In the genomic region with DNA sequence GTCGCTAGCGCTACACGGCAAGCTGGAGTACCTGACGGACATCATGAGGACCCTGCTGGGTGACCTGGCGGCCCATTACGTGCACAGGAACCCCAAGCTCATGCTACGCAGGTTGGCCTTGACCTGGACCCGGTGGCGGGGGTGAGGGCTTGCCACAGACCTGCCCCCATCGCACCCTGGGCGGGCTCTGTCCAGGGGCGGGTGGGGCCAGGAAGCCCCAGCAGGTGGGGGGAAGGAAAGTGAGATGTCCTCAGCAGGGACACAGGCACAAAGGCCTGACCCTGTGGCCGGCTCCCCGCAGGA, we compare ENCODE assay signal across 29 cellular contexts. TPM values are rescaled to one million over a fixed set of nuclear protein-coding genes. Genes with fewer than 3 reads are reported as not detected.
"Had no signal": no experiment of that assay in that cellular context is flagged by ENCODE, and none has a peak within 500 bp of the region (broad histone marks: within the 10 kb centered on the region; RNA-seq: fewer than 3 reads in every experiment).

No MANE protein-coding gene starts in this region.

- H3K27me3 ChIP-seq: esophagus squamous epithelium, neural progenitor cell, suprapubic skin, tibial artery, upper lobe of right lung had no signal

- H3K4me1 ChIP-seq: colonic mucosa, neural progenitor cell, parathyroid adenoma, psoas muscle, upper lobe of right lung had no signal

- H3K36me3 ChIP-seq: colonic mucosa, neural progenitor cell, suprapubic skin, upper lobe of right lung, WERI-Rb-1 had no signal

- H3K9me3 ChIP-seq: colonic mucosa, esophagus squamous epithelium, psoas muscle, suprapubic skin, tibial artery, upper lobe of right lung had no signal

- H3K4me3 ChIP-seq: colonic mucosa, esophagus squamous epithelium, neural progenitor cell, psoas muscle, suprapubic skin, tibial artery, upper lobe of right lung had no signal

- H3K27ac Mint-ChIP-seq: activated CD4-positive, alpha-beta memory T cell treated with anti-CD3 and anti-CD28 coated beads, Interleukin-2, amount 10 ng/mL, durations not matched to agents 7 days and 5 days; activated CD4-positive, alpha-beta T cell treated with anti-CD3 and anti-CD28 coated beads, Interleukin-2, amount 10 ng/mL, durations not matched to agents 7 days and 5 days; activated naive CD4-positive, alpha-beta T cell treated with anti-CD3 and anti-CD28 coated beads, Interleukin-2, amount 50 U/mL, for 24 hours; activated T-cell treated with anti-CD3 and anti-CD28 coated beads, Interleukin-2, amount 50 U/mL, for 24 hours; mesothelial cell of epicardium; naive B cell; neural progenitor cell; T-helper 1 cell treated with Interleukin-12 subunit alpha and Interleukin-12 subunit beta and Interleukin-4 antibody, amounts not matched to agents 30 μg/mL and 1 μg/mL, for 36 hours had no signal

- H3K27ac ChIP-seq: colonic mucosa, epithelial cell of prostate, esophagus squamous epithelium, neural progenitor cell, parathyroid adenoma, psoas muscle, suprapubic skin, tibial artery, upper lobe of right lung, WERI-Rb-1 had no signal

- H3K9me3 Mint-ChIP-seq: activated CD4-positive, alpha-beta memory T cell treated with anti-CD3 and anti-CD28 coated beads, Interleukin-2, amount 10 ng/mL, durations not matched to agents 7 days and 5 days; activated CD4-positive, alpha-beta T cell treated with anti-CD3 and anti-CD28 coated beads, Interleukin-2, amount 10 ng/mL, durations not matched to agents 7 days and 5 days; activated naive CD4-positive, alpha-beta T cell treated with anti-CD3 and anti-CD28 coated beads, Interleukin-2, amount 50 U/mL, for 24 hours; activated T-cell treated with anti-CD3 and anti-CD28 coated beads, Interleukin-2, amount 50 U/mL, for 24 hours; mesothelial cell of epicardium; naive B cell; T-helper 1 cell treated with Interleukin-12 subunit alpha and Interleukin-12 subunit beta and Interleukin-4 antibody, amounts not matched to agents 30 μg/mL and 1 μg/mL, for 36 hours had no signal

- H3K27me3 Mint-ChIP-seq: activated naive CD4-positive, alpha-beta T cell treated with anti-CD3 and anti-CD28 coated beads, Interleukin-2, amount 50 U/mL, for 24 hours had no signal

- DNase-seq: activated CD4-positive, alpha-beta memory T cell treated with anti-CD3 and anti-CD28 coated beads, Interleukin-2, amount 10 ng/mL, durations not matched to agents 7 days and 5 days; activated CD4-positive, alpha-beta T cell treated with anti-CD3 and anti-CD28 coated beads, Interleukin-2, amount 10 ng/mL, durations not matched to agents 7 days and 5 days; activated CD8-positive, alpha-beta memory T cell treated with anti-CD3 and anti-CD28 coated beads, Interleukin-2, amount 50 U/mL, for 48 hours; activated T-cell treated with anti-CD3 and anti-CD28 coated beads, Interleukin-2, amount 50 U/mL, for 24 hours; anterior cingulate cortex; colonic mucosa; effector CD8-positive, alpha-beta T cell; esophagus squamous epithelium; foreskin melanocyte; mammary epithelial cell; naive B cell; occipital lobe; stimulated activated naive CD4-positive, alpha-beta T cell; SW 1271; T-helper 9 cell; tibial artery; WERI-Rb-1 had no signal

- H3K36me3 Mint-ChIP-seq: activated naive CD4-positive, alpha-beta T cell treated with anti-CD3 and anti-CD28 coated beads, Interleukin-2, amount 50 U/mL, for 24 hours; mesothelial cell of epicardium; naive B cell; neural progenitor cell had no signal

- H3K4me3 Mint-ChIP-seq: activated CD4-positive, alpha-beta memory T cell treated with anti-CD3 and anti-CD28 coated beads, Interleukin-2, amount 10 ng/mL, durations not matched to agents 7 days and 5 days; activated CD4-positive, alpha-beta T cell treated with anti-CD3 and anti-CD28 coated beads, Interleukin-2, amount 10 ng/mL, durations not matched to agents 7 days and 5 days; activated naive CD4-positive, alpha-beta T cell treated with anti-CD3 and anti-CD28 coated beads, Interleukin-2, amount 50 U/mL, for 24 hours; activated T-cell treated with anti-CD3 and anti-CD28 coated beads, Interleukin-2, amount 50 U/mL, for 24 hours; mesothelial cell of epicardium; naive B cell; neural progenitor cell; T-helper 1 cell treated with Interleukin-12 subunit alpha and Interleukin-12 subunit beta and Interleukin-4 antibody, amounts not matched to agents 30 μg/mL and 1 μg/mL, for 36 hours had no signal

- H3K4me1 Mint-ChIP-seq: activated CD4-positive, alpha-beta T cell treated with anti-CD3 and anti-CD28 coated beads, Interleukin-2, amount 10 ng/mL, durations not matched to agents 7 days and 5 days; mesothelial cell of epicardium had no signal

- ATAC-seq: activated CD4-positive, CD25-positive, alpha-beta regulatory T cell treated with anti-CD3 and anti-CD28 coated beads, Interleukin-2, amount 50 U/mL, for 24 hours; left lobe of liver; psoas muscle; upper lobe of right lung had no signal

RNA-seq across cellular contexts. Expression of gene SRPK3, which starts 5.6 kb away (rescaled TPM):
- total RNA-seq: activated CD4-positive, alpha-beta memory T cell treated with anti-CD3 and anti-CD28 coated beads, Interleukin-2, amount 10 ng/mL, durations not matched to agents 7 days and 5 days; activated CD4-positive, alpha-beta T cell treated with anti-CD3 and anti-CD28 coated beads, Interleukin-2, amount 10 ng/mL, durations not matched to agents 7 days and 5 days; glomerular endothelial cell; left lobe of liver; mesothelial cell of epicardium; upper lobe of right lung had no signal
